Comparison of ENCODE assay signal across 10 cellular contexts in genomic region chr20:20668639-20669038, GRCh38. TPM values are rescaled to one million over a fixed set of nuclear protein-coding genes. Genes with fewer than 3 reads are reported as not detected.
DNase-seq lines count a peak whose midpoint lies in the region; ATAC-seq and TF ChIP-seq lines count a peak whose summit lies in the region.
"Had no signal": no experiment of that assay in that cellular context is flagged by ENCODE, and none has a peak within 500 bp of the region (broad histone marks: within the 10 kb centered on the region; RNA-seq: fewer than 3 reads in every experiment).

No MANE protein-coding gene starts in this region.

- no peaks in the 10 kb centered on the region for H3K36me3 ChIP-seq in vagina
- no peaks in the 10 kb centered on the region for H3K36me3 ChIP-seq in esophagus muscularis mucosa
- H3K36me3 ChIP-seq: SJSA1 had no signal

- 64% methylated on average over 1 of the region's 1 CpG for WGBS in esophagus muscularis mucosa

- TF ChIP-seq EP300 in esophagus muscularis mucosa (IDR thresholded peaks at IDR 0.05) = no peak

- H3K4me3 ChIP-seq in vagina = no peak overlapping the region
- no peak overlapping the region for H3K4me3 ChIP-seq in esophagus muscularis mucosa
- H3K4me3 ChIP-seq: SJSA1 had no signal

- TF ChIP-seq POLR2A in vagina (IDR thresholded peaks at IDR 0.05) (no peak), esophagus muscularis mucosa (IDR thresholded peaks at IDR 0.05; ENCODE audit: low read depth) (no peak)

- TF ChIP-seq CTCF in vagina (IDR thresholded peaks at IDR 0.05) (no peak), esophagus muscularis mucosa (IDR thresholded peaks at IDR 0.05) (no peak)

- H3K4me1 ChIP-seq in vagina = no peaks in the 10 kb centered on the region
- peaks cover 0 to 11% (median 5%) of the 10 kb centered on the region in 4 donors for H3K4me1 ChIP-seq in esophagus muscularis mucosa
- H3K4me1 ChIP-seq: SJSA1 had no signal

- peak; percentile 55 for DNase-seq in CD1c-positive myeloid dendritic cell (ENCODE audit: extremely low spot score)
- DNase-seq in amniotic epithelial cell (ENCODE audit: low read depth) = peak; percentile 22
- no peak for DNase-seq in HCEC 1CT
- DNase-seq in activated CD4-positive, alpha-beta T cell treated with anti-CD3 and anti-CD28 coated beads, Interleukin-2, amount 50 U/mL, for 48 hours = no peak
- DNase-seq in vagina (ENCODE audit: extremely low spot score in 2 of 2) = no peak
- DNase-seq in esophagus muscularis mucosa (ENCODE audit: extremely low spot score) = no peak
- DNase-seq: DMS79 treated with DMSO at 0.1 percent for 48 hours had no signal

- H3K27ac ChIP-seq in vagina = no peak overlapping the region
- no peak overlapping the region for H3K27ac ChIP-seq in esophagus muscularis mucosa (replicated peaks in 1 of 4)
- H3K27ac ChIP-seq: SJSA1 had no signal

- ATAC-seq in GM19455 (IDR thresholded peaks at IDR 0.05; ENCODE audit: unreplicated experiment) (peak; percentile 99), HG03354 (IDR thresholded peaks at IDR 0.05; ENCODE audit: poor library complexity, severe bottlenecking, unreplicated experiment) (peak; percentile 99)

- H3K9me3 ChIP-seq in vagina (no peaks in the 10 kb centered on the region), esophagus muscularis mucosa (no peaks in the 10 kb centered on the region)
- H3K9me3 ChIP-seq: SJSA1 had no signal

- H3K27me3 ChIP-seq in vagina (no peaks in the 10 kb centered on the region), esophagus muscularis mucosa (no peaks in the 10 kb centered on the region)
- H3K27me3 ChIP-seq: SJSA1 had no signal

- intact Hi-C loops in vagina (cut with DNase I) (no loop called here), esophagus muscularis mucosa (cut with DNase I) (no loop called here)

RNA-seq across cellular contexts. Expression of gene RALGAPA2, which starts 43.8 kb away (rescaled TPM):
- total RNA-seq in vagina (31.9 TPM), esophagus muscularis mucosa (10 to 100 TPM; 20.1 to 27.7 (median 23.0) TPM)

Comparison
In these comparisons a context has a peak if more than half of its experiments do, and no peak if none do; other contexts are left out.
1. DNase-seq: peak in CD1c-positive myeloid dendritic cell (single experiment) and amniotic epithelial cell (single experiment); none in HCEC 1CT (single experiment), activated CD4-positive, alpha-beta T cell treated with anti-CD3 and anti-CD28 coated beads, Interleukin-2, amount 50 U/mL, for 48 hours (0 of 2), vagina (0 of 2) and esophagus muscularis mucosa (single experiment).